In the genomic region with DNA sequence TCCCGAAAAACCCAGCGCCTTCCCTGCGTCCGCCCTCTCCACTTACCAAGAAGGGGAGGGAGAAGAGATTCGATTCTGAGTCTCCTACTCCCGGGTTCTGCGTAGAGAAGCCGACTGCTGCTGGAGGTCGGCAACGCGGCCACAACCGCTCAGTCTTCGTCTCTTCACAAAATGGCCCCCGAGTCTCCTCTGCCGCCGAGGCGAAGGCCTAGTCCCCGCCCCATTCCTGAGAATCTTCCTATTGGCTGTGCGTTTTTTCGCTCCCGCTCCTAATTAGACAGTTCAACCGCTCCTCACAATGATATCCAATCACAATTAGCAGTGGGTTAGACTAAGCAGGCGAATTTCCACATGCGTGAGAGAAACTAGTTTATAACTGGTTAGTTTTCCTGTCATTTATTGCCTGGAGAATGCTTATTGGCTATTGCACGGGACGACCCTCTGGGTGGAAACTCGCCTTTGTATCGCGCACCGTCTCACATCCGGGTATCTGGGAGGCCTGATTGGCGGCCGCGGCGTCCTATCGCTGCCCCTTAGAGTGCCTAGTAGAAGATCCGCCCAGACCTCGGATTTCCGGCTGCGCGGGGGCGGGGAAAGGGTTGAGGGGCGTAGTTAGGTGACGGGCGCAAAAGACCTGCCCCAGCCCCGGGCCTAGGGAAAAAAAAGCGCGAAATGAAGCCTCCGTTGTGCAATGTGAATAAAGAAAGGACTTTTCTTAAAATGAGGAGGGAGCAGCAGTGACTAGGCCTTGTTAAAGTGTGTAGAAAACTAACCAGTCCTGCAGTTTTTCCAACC, we compare ENCODE assay signal across 8 cellular contexts. TPM values are rescaled to one million over a fixed set of nuclear protein-coding genes. Genes with fewer than 3 reads are reported as not detected.
DNase-seq lines count a peak whose midpoint lies in the region; ATAC-seq and TF ChIP-seq lines count a peak whose summit lies in the region.

Gene HNRNPC (minus strand): TSS at position 191 of the 795 bp plus-strand sequence. CDS start 35,249 bp downstream, outside the sequence.

- H3K36me3 ChIP-seq in KMS-11 (ENCODE audit: insufficient read depth) (peaks cover 16% of the 10 kb centered on the region; the same call in 1 of the 2 replicates), Peyer's patch (peaks cover 0 to 5% (median 0%) of the 10 kb centered on the region in 3 donors), esophagus (ENCODE audit: control insufficient read depth in 2 of 2, insufficient read depth in 2 of 2, low read length in 1 of 2) (peaks cover 0 to 2% of the 10 kb centered on the region in 2 donors), mucosa of stomach (ENCODE audit: control insufficient read depth, insufficient read depth, low read length) (no peaks in the 10 kb centered on the region)

- TF ChIP-seq CTCF in KMS-11 (conservative IDR thresholded peaks at IDR 0.05; ENCODE audit: low read depth, low read length) = no peak
- TF ChIP-seq CTCF in Peyer's patch (IDR thresholded peaks at IDR 0.05) = no peak

- peak; percentile 93 to 96 for TF ChIP-seq POLR2A in Peyer's patch (IDR thresholded peaks at IDR 0.05)

- no peaks in the 10 kb centered on the region for H3K27me3 ChIP-seq in KMS-11 (ENCODE audit: insufficient read depth, low read depth)
- no peaks in the 10 kb centered on the region for H3K27me3 ChIP-seq in Peyer's patch
- H3K27me3 ChIP-seq in esophagus (ENCODE audit: control insufficient read depth in 1 of 2, insufficient read depth in 2 of 2, low read length in 2 of 2) = no peaks in the 10 kb centered on the region
- H3K27me3 ChIP-seq in mucosa of stomach (ENCODE audit: control insufficient read depth, insufficient read depth, low read length) = no peaks in the 10 kb centered on the region

- H3K9me3 ChIP-seq in Peyer's patch (no peaks in the 10 kb centered on the region), esophagus (ENCODE audit: control insufficient read depth in 2 of 2, insufficient read depth in 1 of 2, low read depth in 1 of 2, low read length in 1 of 2) (no peaks in the 10 kb centered on the region), mucosa of stomach (ENCODE audit: control insufficient read depth, low read length) (no peaks in the 10 kb centered on the region)

- peak within 1 kb of the TSS; percentile 95 for H2AFZ ChIP-seq in KMS-11 (ENCODE audit: low read depth)

- peak within 1 kb of the TSS; percentile 99 for H3K9ac ChIP-seq in KMS-11
- H3K9ac ChIP-seq in mucosa of stomach (ENCODE audit: low read length) = peak within 1 kb of the TSS; percentile 100

- peak; percentile 88 for ATAC-seq in GM21737 (IDR thresholded peaks at IDR 0.05; ENCODE audit: unreplicated experiment)

- H3K4me2 ChIP-seq in KMS-11 = peak within 1 kb of the TSS; percentile 72

- peaks cover 34% of the 10 kb centered on the region for H3K4me1 ChIP-seq in KMS-11 (ENCODE audit: low read depth, poor library complexity, severe bottlenecking)
- peaks cover 0 to 23% (median 13%) of the 10 kb centered on the region in 4 donors for H3K4me1 ChIP-seq in Peyer's patch
- peaks cover 4 to 8% of the 10 kb centered on the region in 2 donors for H3K4me1 ChIP-seq in esophagus (ENCODE audit: control insufficient read depth in 2 of 2, insufficient read depth in 2 of 2, low read length in 1 of 2)
- peaks cover 18% of the 10 kb centered on the region for H3K4me1 ChIP-seq in mucosa of stomach (ENCODE audit: control insufficient read depth, insufficient read depth, low read length)

- peaks cover 49% of the 10 kb centered on the region for H3K79me2 ChIP-seq in KMS-11 (ENCODE audit: insufficient read depth, low read depth)

- WGBS in esophagus, 2 donors = 0 to 1% methylated on average over 46 to 49 of the region's 49 CpGs

- DNase-seq in DMS53 treated with DMSO at 0.1 percent for 48 hours (lab: John Stamatoyannopoulos, UW; ENCODE audit: unreplicated experiment) = peak; percentile 75
- DNase-seq in Peyer's patch = peak; percentile 100
- DNase-seq in activated T-cell treated with anti-CD3 and anti-CD28 coated beads, Interleukin-2, amount 50 U/mL, for 48 hours = peak; percentile 100
- peak; percentile 100 for DNase-seq in stimulated activated CD8-positive, alpha-beta memory T cell treated with anti-CD3 and anti-CD28 coated beads, Interleukin-7, amount 100 ng/mL, for 1 hour (ENCODE audit: low read depth in 2 of 2)

- peaks cover 28% of the 10 kb centered on the region for H4K20me1 ChIP-seq in KMS-11 (ENCODE audit: insufficient read depth)

- H3K4me3 ChIP-seq in KMS-11 (IDR thresholded peaks at IDR 0.05; ENCODE audit: insufficient read depth, low read depth, low read length) (no peak within 1 kb of the TSS), Peyer's patch (peak within 1 kb of the TSS; percentile 66 to 93 (median 86)), esophagus (ENCODE audit: low read depth in 1 of 2, low read length in 2 of 2) (peak within 1 kb of the TSS; percentile 87 to 88), mucosa of stomach (ENCODE audit: low read length) (peak within 1 kb of the TSS; percentile 98)

- peak within 1 kb of the TSS; percentile 93 for H3K27ac ChIP-seq in KMS-11
- peak within 1 kb of the TSS; percentile 89 to 98 (median 94) for H3K27ac ChIP-seq in Peyer's patch
- H3K27ac ChIP-seq in esophagus (ENCODE audit: low read depth in 2 of 2, low read length in 1 of 2) = peak within 1 kb of the TSS; percentile 93 to 98

RNA-seq across cellular contexts. Expression of gene HNRNPC, which starts in this region (rescaled TPM):
- total RNA-seq in Peyer's patch = 100 to 1,000 TPM; 201 to 392 (median 259) TPM
- 100 to 1,000 TPM; 431 to 699 TPM for polyA plus RNA-seq in esophagus
